In genomic region chr1:94090761-94091160, GRCh38 we compare ENCODE assay signal across 23 cellular contexts. TPM values are rescaled to one million over a fixed set of nuclear protein-coding genes. Genes with fewer than 3 reads are reported as not detected.
A peak's percentile ranks its signal among the peaks of the same experiment; 100 is the strongest.
DNase-seq lines count a peak whose midpoint lies in the region; ATAC-seq, FAIRE-seq and TF ChIP-seq lines count a peak whose summit lies in the region.
"Had no signal": no experiment of that assay in that cellular context is flagged by ENCODE, and none has a peak within 500 bp of the region (broad histone marks: within the 10 kb centered on the region; RNA-seq: fewer than 3 reads in every experiment).

No MANE protein-coding gene starts in this region.

- DNase-seq in right atrium auricular region (ENCODE audit: low spot score) (no peak), left ventricle myocardium superior (no peak), astrocyte (ENCODE audit: low read depth) (no peak), upper lobe of left lung (no peak)
- no peak for DNase-seq in activated CD4-positive, alpha-beta T cell treated with anti-CD3 and anti-CD28 coated beads for 48 hours
- DNase-seq in stimulated activated CD4-positive, alpha-beta T cell treated with anti-CD3 and anti-CD28 coated beads, Interleukin-2, amount 100 ng/mL, for 48 hours: no peak
- DNase-seq: activated CD4-positive, alpha-beta T cell treated with anti-CD3 and anti-CD28 coated beads, Interleukin-2, amount 10 ng/mL, durations not matched to agents 7 days and 5 days; activated naive CD4-positive, alpha-beta T cell treated with Interleukin-2 at 50 U/mL for 16 hours; CD4-positive, CD25-positive, alpha-beta regulatory T cell; DMS79; effector memory CD8-positive, alpha-beta T cell; KBM-7; NCI-H2107; NCI-H526 treated with DMSO at 0.1 percent for 48 hours; psoas muscle; SHP77; T-cell had no signal

- H2AFZ ChIP-seq in astrocyte (ENCODE audit: low read depth, low read length): no peak overlapping the region

- intact Hi-C loops in left ventricle myocardium superior (cut with micrococcal nuclease): no loop called here

- no peaks in the 10 kb centered on the region for H3K9me3 Mint-ChIP-seq in astrocyte (ENCODE audit: unreplicated experiment)
- H3K9me3 Mint-ChIP-seq: activated CD4-positive, alpha-beta T cell treated with anti-CD3 and anti-CD28 coated beads, Interleukin-2, amount 10 ng/mL, durations not matched to agents 7 days and 5 days; effector memory CD8-positive, alpha-beta T cell; T-cell had no signal

- ATAC-seq in left ventricle myocardium superior: no peak
- no peak for ATAC-seq in upper lobe of left lung (ENCODE audit: low FRiP score in 2 of 2)
- ATAC-seq in esophagus mucosa: no peak
- ATAC-seq: effector memory CD8-positive, alpha-beta T cell; T-cell had no signal

- H3K4me3 Mint-ChIP-seq in astrocyte (ENCODE audit: unreplicated experiment): no peak overlapping the region
- H3K4me3 Mint-ChIP-seq: activated CD4-positive, alpha-beta T cell treated with anti-CD3 and anti-CD28 coated beads, Interleukin-2, amount 10 ng/mL, durations not matched to agents 7 days and 5 days; CD4-positive, CD25-positive, alpha-beta regulatory T cell; effector memory CD8-positive, alpha-beta T cell; neural crest cell; T-cell had no signal

- FAIRE-seq in astrocyte (lab: Jason Lieb, UNC): no peak
- FAIRE-seq: keratinocyte had no signal

- no peak for TF ChIP-seq POLR2A in upper lobe of left lung (IDR thresholded peaks at IDR 0.05)

- H3K4me1 Mint-ChIP-seq in astrocyte (ENCODE audit: low read depth, unreplicated experiment): peaks cover 43% of the 10 kb centered on the region

- WGBS in mesodermal cell (ENCODE audit: insufficient coverage in 2 of 2), 2 experiments: 71 to 81% methylated on average over 3 of the region's 3 CpGs
- WGBS in upper lobe of left lung, 2 donors: 65 to 74% methylated on average over 3 of the region's 3 CpGs

- H3K27ac ChIP-seq in right atrium auricular region (peak overlapping the region; percentile 25 to 29), astrocyte (ENCODE audit: low read depth, low read length) (no peak overlapping the region), mesodermal cell (ENCODE audit: low read depth, low read length, severe bottlenecking) (peak overlapping the region; percentile 96), upper lobe of left lung (peak overlapping the region; percentile 4 to 81 (median 69))
- H3K27ac ChIP-seq: psoas muscle had no signal

- TF ChIP-seq CTCF in right atrium auricular region (IDR thresholded peaks at IDR 0.05) (no peak), astrocyte (IDR thresholded peaks at IDR 0.05; ENCODE audit: insufficient read depth, low read depth, low read length) (no peak), upper lobe of left lung (IDR thresholded peaks at IDR 0.05) (no peak)

- H3K27me3 Mint-ChIP-seq in astrocyte (ENCODE audit: low read depth, unreplicated experiment): peaks cover 7% of the 10 kb centered on the region

- no peaks in the 10 kb centered on the region for H3K79me2 ChIP-seq in astrocyte (ENCODE audit: insufficient read depth, low read length)

- TF ChIP-seq EP300 in upper lobe of left lung (IDR thresholded peaks at IDR 0.05): no peak

- no peak overlapping the region for H3K9ac ChIP-seq in astrocyte (ENCODE audit: low read length)

- H3K27me3 ChIP-seq in right atrium auricular region: no peaks in the 10 kb centered on the region
- no peaks in the 10 kb centered on the region for H3K27me3 ChIP-seq in astrocyte (ENCODE audit: insufficient read depth, low read length)
- H3K27me3 ChIP-seq in upper lobe of left lung: no peaks in the 10 kb centered on the region
- H3K27me3 ChIP-seq: ascending aorta had no signal

- H3K9me3 ChIP-seq in right atrium auricular region: no peaks in the 10 kb centered on the region
- H3K9me3 ChIP-seq in astrocyte (ENCODE audit: insufficient read depth, low read depth, low read length): no peaks in the 10 kb centered on the region
- H3K9me3 ChIP-seq in mesodermal cell (ENCODE audit: control insufficient read depth, low read length): no peaks in the 10 kb centered on the region
- no peaks in the 10 kb centered on the region for H3K9me3 ChIP-seq in upper lobe of left lung
- H3K9me3 ChIP-seq: ascending aorta, psoas muscle had no signal

- H3K4me1 ChIP-seq in right atrium auricular region: peaks cover 0 to 47% of the 10 kb centered on the region in 2 donors
- H3K4me1 ChIP-seq in astrocyte (ENCODE audit: insufficient read depth, low read length): peaks cover 42% of the 10 kb centered on the region
- H3K4me1 ChIP-seq in mesodermal cell (ENCODE audit: control insufficient read depth, insufficient read depth, low read length, poor library complexity, severe bottlenecking): peaks cover 53% of the 10 kb centered on the region
- H3K4me1 ChIP-seq in upper lobe of left lung: peaks cover 33 to 40% (median 39%) of the 10 kb centered on the region in 4 donors

- H3K4me3 ChIP-seq in right atrium auricular region: no peak overlapping the region
- H3K4me3 ChIP-seq in astrocyte (ENCODE audit: insufficient read depth, low read depth, low read length): no peak overlapping the region
- H3K4me3 ChIP-seq in mesodermal cell (ENCODE audit: extremely low read depth, insufficient read depth, low read length, poor library complexity, severe bottlenecking): no peak overlapping the region
- no peak overlapping the region for H3K4me3 ChIP-seq in upper lobe of left lung
- H3K4me3 ChIP-seq: ascending aorta, psoas muscle had no signal

- H3K36me3 Mint-ChIP-seq in astrocyte (ENCODE audit: low read depth, unreplicated experiment): no peaks in the 10 kb centered on the region
- H3K36me3 Mint-ChIP-seq: CD4-positive, CD25-positive, alpha-beta regulatory T cell; T-cell had no signal

- H3K36me3 ChIP-seq in right atrium auricular region: no peaks in the 10 kb centered on the region
- no peaks in the 10 kb centered on the region for H3K36me3 ChIP-seq in astrocyte (ENCODE audit: insufficient read depth, low read length)
- H3K36me3 ChIP-seq in mesodermal cell (ENCODE audit: control insufficient read depth, insufficient read depth, low read length): no peaks in the 10 kb centered on the region
- H3K36me3 ChIP-seq in upper lobe of left lung: no peaks in the 10 kb centered on the region
- H3K36me3 ChIP-seq: ascending aorta had no signal

- no peaks in the 10 kb centered on the region for H4K20me1 ChIP-seq in astrocyte (ENCODE audit: insufficient read depth, low read length)

- no peak overlapping the region for H3K4me2 ChIP-seq in astrocyte (ENCODE audit: low read length)

- H3K27ac Mint-ChIP-seq in astrocyte (ENCODE audit: unreplicated experiment): peak overlapping the region; percentile 54
- H3K27ac Mint-ChIP-seq: activated CD4-positive, alpha-beta T cell treated with anti-CD3 and anti-CD28 coated beads, Interleukin-2, amount 10 ng/mL, durations not matched to agents 7 days and 5 days; CD4-positive, CD25-positive, alpha-beta regulatory T cell; effector memory CD8-positive, alpha-beta T cell; T-cell had no signal

RNA-seq across cellular contexts. Expression of gene ABCA4, which starts 30.2 kb away (rescaled TPM):
- total RNA-seq in right atrium auricular region (under 1 TPM in 1 of 2 donors, not detected in 1; 0.51 TPM), left ventricle myocardium superior (0.55 TPM), astrocyte (0.14 and 0.20 TPM in 2 replicates), upper lobe of left lung (1 to 10 TPM in 1 of 6 donors, under 1 TPM in 5; under 0.01 to 1.3 (median 0.53) TPM), esophagus mucosa (0.08 TPM)
- polyA plus RNA-seq in mesodermal cell (2013, experiment 1 of 2): 9.5 TPM
- polyA plus RNA-seq in mesodermal cell (2013, experiment 2 of 2): 8.2 TPM
- total RNA-seq: activated CD4-positive, alpha-beta T cell treated with anti-CD3 and anti-CD28 coated beads, Interleukin-2, amount 10 ng/mL, durations not matched to agents 7 days and 5 days; ascending aorta; CD4-positive, CD25-positive, alpha-beta regulatory T cell; mononuclear cell; T-cell had no signal
- polyA plus RNA-seq: CD4-positive, CD25-positive, alpha-beta regulatory T cell had no signal
